In genomic region chr12:49061157-49061650, GRCh38 we compare ENCODE assay signal across 1 cellular context.
TF ChIP-seq lines count a peak whose summit lies in the region.

No MANE protein-coding gene starts in this region.

TF ChIP-seq in IMR-90, 13 proteins besides CTCF, POLR2A, EP300 and RAD21 (continued from another document):
- TF ChIP-seq, protein P1, sequence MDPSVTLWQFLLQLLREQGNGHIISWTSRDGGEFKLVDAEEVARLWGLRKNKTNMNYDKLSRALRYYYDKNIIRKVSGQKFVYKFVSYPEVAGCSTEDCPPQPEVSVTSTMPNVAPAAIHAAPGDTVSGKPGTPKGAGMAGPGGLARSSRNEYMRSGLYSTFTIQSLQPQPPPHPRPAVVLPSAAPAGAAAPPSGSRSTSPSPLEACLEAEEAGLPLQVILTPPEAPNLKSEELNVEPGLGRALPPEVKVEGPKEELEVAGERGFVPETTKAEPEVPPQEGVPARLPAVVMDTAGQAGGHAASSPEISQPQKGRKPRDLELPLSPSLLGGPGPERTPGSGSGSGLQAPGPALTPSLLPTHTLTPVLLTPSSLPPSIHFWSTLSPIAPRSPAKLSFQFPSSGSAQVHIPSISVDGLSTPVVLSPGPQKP (IDR thresholded peaks at IDR 0.05; ENCODE audit: borderline replicate concordance, low read depth, low read length): no peak
- TF ChIP-seq BHLHE40 (IDR thresholded peaks at IDR 0.05; ENCODE audit: low read depth, low read length) (no peak), RCOR1 (IDR thresholded peaks at IDR 0.05; ENCODE audit: insufficient replicate concordance, low read length) (no peak), USF2 (IDR thresholded peaks at IDR 0.05; ENCODE audit: low read depth, low read length) (no peak), MXI1 (IDR thresholded peaks at IDR 0.05; ENCODE audit: borderline replicate concordance, low read depth, low read length) (no peak), CHD1 (IDR thresholded peaks at IDR 0.05; ENCODE audit: low read depth, low read length) (no peak), RFX5 (IDR thresholded peaks at IDR 0.05; ENCODE audit: low read depth, low read length) (no peak), FOS (IDR thresholded peaks at IDR 0.05; ENCODE audit: low read depth, low read length) (no peak), NFE2L2 (IDR thresholded peaks at IDR 0.05; ENCODE audit: low read depth, low read length) (no peak), MAFK (IDR thresholded peaks at IDR 0.05; ENCODE audit: low read depth, low read length) (no peak)
